9 cellular contexts compared by ENCODE assay signal in genomic region chr14:63893701-63894458, GRCh38. TPM values are rescaled to one million over a fixed set of nuclear protein-coding genes. Genes with fewer than 3 reads are reported as not detected.
DNase-seq lines count a peak whose midpoint lies in the region; ATAC-seq, FAIRE-seq and TF ChIP-seq lines count a peak whose summit lies in the region.
"Had no signal": no experiment of that assay in that cellular context is flagged by ENCODE, and none has a peak within 500 bp of the region (broad histone marks: within the 10 kb centered on the region; RNA-seq: fewer than 3 reads in every experiment).

No MANE protein-coding gene starts in this region.

- no peak overlapping the region for H3K4me3 ChIP-seq in HUES64 (ENCODE audit: low read length)
- H3K4me3 ChIP-seq in thoracic aorta, result peak overlapping the region; percentile 48
- no peak overlapping the region for H3K4me3 ChIP-seq in small intestine (ENCODE audit: low read depth in 1 of 2, low read length in 2 of 2)

- H3K27me3 ChIP-seq in HUES64 (ENCODE audit: insufficient read depth, low read length) (no peaks in the 10 kb centered on the region), thoracic aorta (replicated peaks; ENCODE audit: insufficient read depth) (no peaks in the 10 kb centered on the region), small intestine (ENCODE audit: control insufficient read depth in 2 of 2, insufficient read depth in 2 of 2, low read length in 2 of 2) (no peaks in the 10 kb centered on the region)

- H3K36me3 ChIP-seq in HUES64 (ENCODE audit: insufficient read depth, low read length) (no peaks in the 10 kb centered on the region), thoracic aorta (no peaks in the 10 kb centered on the region), small intestine (ENCODE audit: control insufficient read depth in 2 of 2, insufficient read depth in 2 of 2, low read length in 2 of 2) (no peaks in the 10 kb centered on the region)

- CTCF ChIA-PET in activated CD8-positive, alpha-beta T cell treated with anti-CD3 and anti-CD28 coated beads, Interleukin-2, amount 10 ng/mL, durations not matched to agents 7 days and 5 days (lab: Charles Lee), result interaction anchor here (1.1 kb wide), 1 partner anchor 15 kb away, joined by 4 read pairs; no protein-coding TSS in a partner anchor

- no peak overlapping the region for H3K9ac ChIP-seq in HUES64 (ENCODE audit: low read depth, low read length)

- ATAC-seq in left lobe of liver, result peak; percentile 83
- ATAC-seq in thoracic aorta (ENCODE audit: insufficient number of reproducible peaks, low FRiP score, low read depth), result peak; percentile 69
- no peak for ATAC-seq in activated CD8-positive, alpha-beta T cell treated with anti-CD3 and anti-CD28 coated beads, Interleukin-2, amount 10 ng/mL, durations not matched to agents 7 days and 5 days

- no peak overlapping the region for H3K4me3 Mint-ChIP-seq in activated CD8-positive, alpha-beta T cell treated with anti-CD3 and anti-CD28 coated beads, Interleukin-2, amount 10 ng/mL, durations not matched to agents 7 days and 5 days

- no peak for FAIRE-seq in small intestine (lab: Jason Lieb, UNC)

- H3K9me3 Mint-ChIP-seq in activated CD8-positive, alpha-beta T cell treated with anti-CD3 and anti-CD28 coated beads, Interleukin-2, amount 10 ng/mL, durations not matched to agents 7 days and 5 days (ENCODE audit: insufficient read depth), result no peaks in the 10 kb centered on the region

- H3K27ac ChIP-seq in HUES64 (ENCODE audit: low read depth, low read length) (peak overlapping the region; percentile 56), thoracic aorta (peak overlapping the region; percentile 67 to 76), small intestine (ENCODE audit: low read depth in 1 of 2, low read length in 1 of 2) (peak overlapping the region in 1 of 2 donors; percentile 13)

- no peaks in the 10 kb centered on the region for H3K27me3 Mint-ChIP-seq in activated CD8-positive, alpha-beta T cell treated with anti-CD3 and anti-CD28 coated beads, Interleukin-2, amount 10 ng/mL, durations not matched to agents 7 days and 5 days (ENCODE audit: low read depth)

- peaks cover 25% of the 10 kb centered on the region for H3K4me1 Mint-ChIP-seq in activated CD8-positive, alpha-beta T cell treated with anti-CD3 and anti-CD28 coated beads, Interleukin-2, amount 10 ng/mL, durations not matched to agents 7 days and 5 days (ENCODE audit: low read depth)

- no peak for TF ChIP-seq CTCF in thoracic aorta (IDR thresholded peaks at IDR 0.05)

- H3K9me3 ChIP-seq in HUES64 (ENCODE audit: insufficient read depth, low read depth, low read length) (no peaks in the 10 kb centered on the region), thoracic aorta (no peaks in the 10 kb centered on the region), small intestine (ENCODE audit: control insufficient read depth, low read depth) (no peaks in the 10 kb centered on the region)

- POLR2A ChIA-PET in activated CD8-positive, alpha-beta T cell treated with anti-CD3 and anti-CD28 coated beads, Interleukin-2, amount 10 ng/mL, durations not matched to agents 7 days and 5 days (lab: Charles Lee), result interaction anchor here (0.6 kb wide), 1 partner anchor 9 kb away, joined by 3 read pairs; no protein-coding TSS in a partner anchor

- no peak overlapping the region for H3K27ac Mint-ChIP-seq in activated CD8-positive, alpha-beta T cell treated with anti-CD3 and anti-CD28 coated beads, Interleukin-2, amount 10 ng/mL, durations not matched to agents 7 days and 5 days

- H3K4me1 ChIP-seq in HUES64 (ENCODE audit: insufficient read depth, low read length) (peaks cover 44% of the 10 kb centered on the region), thoracic aorta (ENCODE audit: control insufficient read depth in 1 of 2, low read depth in 2 of 2) (peaks cover 65 to 78% of the 10 kb centered on the region in 2 donors), small intestine (ENCODE audit: control insufficient read depth in 2 of 2, insufficient read depth in 1 of 2, low read depth in 1 of 2, low read length in 1 of 2) (peaks cover 0 to 3% of the 10 kb centered on the region in 2 donors)

- peak; percentile 39 for DNase-seq in cerebellar cortex (ENCODE audit: low spot score)
- peak; percentile 69 for DNase-seq in left lobe of liver (ENCODE audit: low spot score)
- peak; percentile 45 for DNase-seq in thoracic aorta (ENCODE audit: low spot score)
- no peak for DNase-seq in small intestine
- no peak for DNase-seq in midbrain (lab: John Stamatoyannopoulos, UW)
- DNase-seq in T1000 (lab: John Stamatoyannopoulos, UW), result no peak
- no peak for DNase-seq in activated CD8-positive, alpha-beta T cell treated with anti-CD3 and anti-CD28 coated beads, Interleukin-2, amount 10 ng/mL, durations not matched to agents 7 days and 5 days
- DNase-seq: effector CD4-positive, alpha-beta T cell had no signal

- H3K36me3 Mint-ChIP-seq in activated CD8-positive, alpha-beta T cell treated with anti-CD3 and anti-CD28 coated beads, Interleukin-2, amount 10 ng/mL, durations not matched to agents 7 days and 5 days (ENCODE audit: low read depth), result peaks cover 23% of the 10 kb centered on the region

- WGBS in HUES64, result 82% methylated on average over 5 of the region's 5 CpGs
- WGBS in small intestine, 3 donors, result 53 to 86% (median 70%) methylated on average over 5 of the region's 5 CpGs

RNA-seq across cellular contexts. Expression of gene SYNE2, which starts 41.1 kb away (rescaled TPM):
- 19.6 TPM for polyA plus RNA-seq in HUES64 (2013, experiment 1 of 2)
- polyA plus RNA-seq in HUES64 (2013, experiment 2 of 2), result 24.9 TPM
- total RNA-seq in left lobe of liver (46.8 TPM), thoracic aorta (100 to 1,000 TPM; 125 to 256 TPM)
- 10 to 100 TPM; 13.8 to 35.0 (median 30.9) TPM for polyA plus RNA-seq in small intestine
- 100 to 1,000 TPM; 198 to 206 TPM for total RNA-seq in activated CD8-positive, alpha-beta T cell treated with anti-CD3 and anti-CD28 coated beads, Interleukin-2, amount 10 ng/mL, durations not matched to agents 7 days and 5 days

Comparison
In these comparisons a context has a peak if more than half of its experiments do, and no peak if none do; other contexts are left out.
1. DNase-seq: peak in cerebellar cortex (single experiment), left lobe of liver (single experiment) and thoracic aorta (single experiment); none in small intestine (single experiment), midbrain (single experiment), T1000 (single experiment) and activated CD8-positive, alpha-beta T cell treated with anti-CD3 and anti-CD28 coated beads, Interleukin-2, amount 10 ng/mL, durations not matched to agents 7 days and 5 days (single experiment).